18 cellular contexts compared by ENCODE assay signal in the genomic region with DNA sequence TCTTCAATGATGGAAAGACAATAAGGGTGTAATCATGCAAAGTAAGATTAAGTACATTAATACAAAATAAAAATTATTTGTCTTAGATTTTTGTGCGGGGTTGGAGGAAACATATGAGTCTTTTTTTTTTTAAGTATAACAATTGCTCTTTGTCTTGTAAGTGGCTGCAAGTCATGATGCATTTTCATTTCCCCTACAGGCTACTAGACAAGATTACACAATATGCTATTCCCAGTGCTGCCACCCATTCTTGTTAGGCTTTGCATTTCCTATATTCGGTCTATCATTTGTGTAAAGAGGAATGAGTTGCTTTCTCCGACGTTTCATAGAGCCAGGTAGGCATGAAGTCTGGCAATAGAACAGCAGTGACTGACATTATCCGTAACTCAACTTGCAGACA.
"Had no signal": no experiment of that assay in that cellular context is flagged by ENCODE, and none has a peak within 500 bp of the region (broad histone marks: within the 10 kb centered on the region; RNA-seq: fewer than 3 reads in every experiment).

No MANE protein-coding gene starts in this region.

- H3K27ac Mint-ChIP-seq: activated CD8-positive, alpha-beta memory T cell treated with anti-CD3 and anti-CD28 coated beads, Interleukin-2, amount 10 ng/mL, durations not matched to agents 7 days and 5 days; activated naive CD8-positive, alpha-beta T cell; activated T-cell treated with anti-CD3 and anti-CD28 coated beads, Interleukin-2, amount 50 U/mL, for 24 hours; endodermal cell; nephron progenitor cell; stimulated activated naive B cell treated with anti-CD40 and anti-IgM and Interleukin-4, amounts not matched to agents 10 μg/mL and 1 μg/mL and 100 μg/mL, for 72 hours; type B pancreatic cell had no signal

- H3K27me3 Mint-ChIP-seq: activated CD8-positive, alpha-beta memory T cell treated with anti-CD3 and anti-CD28 coated beads, Interleukin-2, amount 10 ng/mL, durations not matched to agents 7 days and 5 days; activated naive CD8-positive, alpha-beta T cell; activated T-cell treated with anti-CD3 and anti-CD28 coated beads, Interleukin-2, amount 50 U/mL, for 24 hours; brain; stimulated activated naive B cell treated with anti-CD40 and anti-IgM and Interleukin-4, amounts not matched to agents 10 μg/mL and 1 μg/mL and 100 μg/mL, for 72 hours; type B pancreatic cell had no signal

- H3K9me3 Mint-ChIP-seq: nephron progenitor cell, type B pancreatic cell had no signal

- H3K4me3 Mint-ChIP-seq: activated CD8-positive, alpha-beta memory T cell treated with anti-CD3 and anti-CD28 coated beads, Interleukin-2, amount 10 ng/mL, durations not matched to agents 7 days and 5 days; activated naive CD8-positive, alpha-beta T cell; activated T-cell treated with anti-CD3 and anti-CD28 coated beads, Interleukin-2, amount 50 U/mL, for 24 hours; brain; endodermal cell; nephron progenitor cell; stimulated activated naive B cell treated with anti-CD40 and anti-IgM and Interleukin-4, amounts not matched to agents 10 μg/mL and 1 μg/mL and 100 μg/mL, for 72 hours; type B pancreatic cell had no signal

- H3K4me1 Mint-ChIP-seq: activated CD8-positive, alpha-beta memory T cell treated with anti-CD3 and anti-CD28 coated beads, Interleukin-2, amount 10 ng/mL, durations not matched to agents 7 days and 5 days; brain; endodermal cell; nephron progenitor cell; stimulated activated naive B cell treated with anti-CD40 and anti-IgM and Interleukin-4, amounts not matched to agents 10 μg/mL and 1 μg/mL and 100 μg/mL, for 72 hours had no signal

- DNase-seq: activated CD4-positive, alpha-beta T cell treated with anti-CD3 and anti-CD28 coated beads, Interleukin-2, amount 50 U/mL, for 48 hours; activated CD4-positive, CD25-positive, alpha-beta regulatory T cell treated with anti-CD3 and anti-CD28 coated beads, Interleukin-2, amount 50 U/mL, for 72 hours; activated CD8-positive, alpha-beta memory T cell treated with anti-CD3 and anti-CD28 coated beads, Interleukin-2, amount 10 ng/mL, durations not matched to agents 7 days and 5 days; activated effector memory CD4-positive, alpha-beta T cell treated with Interleukin-2 at 50 U/mL for 16 hours; activated T-cell treated with anti-CD3 and anti-CD28 coated beads, Interleukin-2, amount 50 U/mL, for 24 hours; amygdala; cerebellar nuclear complex; dermis blood vessel endothelial cell; endodermal cell; hippocampal formation; kidney glomerular epithelial cell; nephron progenitor cell; spleen; stimulated activated CD4-positive, alpha-beta T cell treated with anti-CD3 and anti-CD28 coated beads, Interleukin-2, amount 100 ng/mL, for 24 hours; stimulated activated naive B cell treated with anti-CD40 and anti-IgM and Interleukin-4, amounts not matched to agents 10 μg/mL and 1 μg/mL and 100 μg/mL, for 72 hours had no signal

- H3K36me3 Mint-ChIP-seq: activated CD8-positive, alpha-beta memory T cell treated with anti-CD3 and anti-CD28 coated beads, Interleukin-2, amount 10 ng/mL, durations not matched to agents 7 days and 5 days; activated naive CD8-positive, alpha-beta T cell; brain; stimulated activated naive B cell treated with anti-CD40 and anti-IgM and Interleukin-4, amounts not matched to agents 10 μg/mL and 1 μg/mL and 100 μg/mL, for 72 hours; type B pancreatic cell had no signal
